8 cellular contexts compared by ENCODE assay signal in genomic region chr7:129635300-129636029, GRCh38. TPM values are rescaled to one million over a fixed set of nuclear protein-coding genes. Genes with fewer than 3 reads are reported as not detected.
DNase-seq lines count a peak whose midpoint lies in the region; ATAC-seq and TF ChIP-seq lines count a peak whose summit lies in the region.

No MANE protein-coding gene starts in this region.

- H3K36me3 ChIP-seq in GM23338 (ENCODE audit: insufficient read depth) = no peaks in the 10 kb centered on the region

- peaks cover 9% of the 10 kb centered on the region for H3K4me1 ChIP-seq in GM23338 (ENCODE audit: insufficient read depth)

- H3K79me2 ChIP-seq in GM23338 (replicated peaks; ENCODE audit: insufficient read depth) = peaks cover 90% of the 10 kb centered on the region

- H4K20me1 ChIP-seq in GM23338 (replicated peaks; ENCODE audit: insufficient read depth) = peaks cover 71% of the 10 kb centered on the region

- intact Hi-C loops in head of caudate nucleus (cut with DNase I) = loop anchor here (10.0 kb wide), 1 partner anchor 271 kb away; no protein-coding TSS in a partner anchor

- H3K9me3 Mint-ChIP-seq in GM23338 = no peaks in the 10 kb centered on the region
- H3K9me3 Mint-ChIP-seq in activated naive CD4-positive, alpha-beta T cell treated with anti-CD3 and anti-CD28 coated beads, Interleukin-2, amount 50 U/mL, for 72 hours = no peaks in the 10 kb centered on the region

- H3K27me3 ChIP-seq in GM23338 (ENCODE audit: insufficient read depth) = peaks cover 12% of the 10 kb centered on the region

- no peaks in the 10 kb centered on the region for H3K36me3 Mint-ChIP-seq in GM23338 (ENCODE audit: low read depth)
- H3K36me3 Mint-ChIP-seq in activated naive CD4-positive, alpha-beta T cell treated with anti-CD3 and anti-CD28 coated beads, Interleukin-2, amount 50 U/mL, for 72 hours = no peaks in the 10 kb centered on the region

- H3K9me2 ChIP-seq in GM23338 (ENCODE audit: insufficient read depth) = no peaks in the 10 kb centered on the region

- DNase-seq in DMS53 treated with DMSO at 0.1 percent for 48 hours (lab: John Stamatoyannopoulos, UW; ENCODE audit: unreplicated experiment) = peak; percentile 67
- DNase-seq in GM23338 (ENCODE audit: low spot score) = peak; percentile 89
- DNase-seq in NAMALWA (ENCODE audit: low spot score) = peak; percentile 92
- peak; percentile 54 for DNase-seq in SKM-1 (lab: John Stamatoyannopoulos, UW; ENCODE audit: unreplicated experiment)
- DNase-seq in activated naive CD4-positive, alpha-beta T cell treated with anti-CD3 and anti-CD28 coated beads, Interleukin-2, amount 50 U/mL, for 72 hours (ENCODE audit: low spot score in 2 of 2) = peak in 1 of 2 donors; percentile 67
- DNase-seq in head of caudate nucleus = peak; percentile 47 to 91 (median 75)
- DNase-seq in putamen (ENCODE audit: low spot score) = peak; percentile 62

- H3F3A ChIP-seq in GM23338 (replicated peaks; ENCODE audit: low read depth) = no peaks in the 10 kb centered on the region

- no peak overlapping the region for H3K4me3 ChIP-seq in GM23338

- H3K27ac ChIP-seq in GM23338 (ENCODE audit: low read depth) = no peak overlapping the region

- H3K4me2 ChIP-seq in GM23338 = no peak overlapping the region

- no peak overlapping the region; the same call in 2 of the 3 replicates for H3K4me3 Mint-ChIP-seq in GM23338

- peaks cover under 1% of the 10 kb centered on the region for H3K27me3 Mint-ChIP-seq in GM23338 (ENCODE audit: insufficient read depth, low read depth, poor library complexity)

- ATAC-seq in GM23338 (peak; percentile 99), HG02870 (IDR thresholded peaks at IDR 0.05; ENCODE audit: unreplicated experiment) (no peak)
- ATAC-seq in activated naive CD4-positive, alpha-beta T cell treated with anti-CD3 and anti-CD28 coated beads, Interleukin-2, amount 50 U/mL, for 72 hours = peak; percentile 92 to 96

- no peak overlapping the region for H3K27ac Mint-ChIP-seq in GM23338
- H3K27ac Mint-ChIP-seq in activated naive CD4-positive, alpha-beta T cell treated with anti-CD3 and anti-CD28 coated beads, Interleukin-2, amount 50 U/mL, for 72 hours = peak overlapping the region; percentile 38 to 67

- no peak overlapping the region for H2AFZ ChIP-seq in GM23338

- TF ChIP-seq CTCF in GM23338 (conservative IDR thresholded peaks at IDR 0.05; ENCODE audit: low read depth in 2 of 2) = peak; percentile 83 to 89

- H3K4me1 Mint-ChIP-seq in GM23338 = peaks cover 8% of the 10 kb centered on the region

TF ChIP-seq in GM23338, 12 proteins besides CTCF, POLR2A, EP300 and RAD21:
- TF ChIP-seq POLR2AphosphoS5 (IDR thresholded peaks at IDR 0.05; ENCODE audit: low read depth) = no peak
- TF ChIP-seq NANOG (IDR thresholded peaks at IDR 0.05; ENCODE audit: borderline replicate concordance) = no peak
- no peak for TF ChIP-seq ZNF331 (CRISPR knock-in tag; IDR thresholded peaks at IDR 0.05; ENCODE audit: low read depth)
- TF ChIP-seq EZH2 (IDR thresholded peaks at IDR 0.05; ENCODE audit: low read depth, unreplicated experiment) = no peak
- no peak for TF ChIP-seq ZNF114 (CRISPR knock-in tag; IDR thresholded peaks at IDR 0.05)
- TF ChIP-seq ZNF462 (CRISPR knock-in tag; IDR thresholded peaks at IDR 0.05) = no peak
- TF ChIP-seq STAT1 (IDR thresholded peaks at IDR 0.05; ENCODE audit: unreplicated experiment) = no peak
- TF ChIP-seq CREB1 (CRISPR knock-in tag; IDR thresholded peaks at IDR 0.05; ENCODE audit: low read depth) = no peak

RNA-seq across cellular contexts. Expression of gene NRF1, which starts 23.9 kb away (rescaled TPM):
- 24.6 and 26.7 TPM in 2 replicates for total RNA-seq in GM23338 (2014; rRNA removed; shearing (Covaris generic))
- polyA plus RNA-seq in GM23338 (2016; fragmentation: Nextera tagmentation; extraction: Ambion mirVana) = 4.8 and 5.3 TPM in 2 replicates
- total RNA-seq in activated naive CD4-positive, alpha-beta T cell treated with anti-CD3 and anti-CD28 coated beads, Interleukin-2, amount 50 U/mL, for 72 hours = 10 to 100 TPM; 15.6 to 21.7 TPM
